20 cellular contexts compared by ENCODE assay signal in genomic region chr6:159092631-159093030, GRCh38. TPM values are rescaled to one million over a fixed set of nuclear protein-coding genes. Genes with fewer than 3 reads are reported as not detected.
DNase-seq lines count a peak whose midpoint lies in the region; ATAC-seq and TF ChIP-seq lines count a peak whose summit lies in the region.
"Had no signal": no experiment of that assay in that cellular context is flagged by ENCODE, and none has a peak within 500 bp of the region (broad histone marks: within the 10 kb centered on the region; RNA-seq: fewer than 3 reads in every experiment).

No MANE protein-coding gene starts in this region.

- no peaks in the 10 kb centered on the region for H4K20me1 ChIP-seq in PC-3 (ENCODE audit: low read length)

- H3K27ac ChIP-seq in PC-3 (ENCODE audit: low read length) = no peak overlapping the region
- H3K27ac ChIP-seq: RWPE1 had no signal

- no peak overlapping the region for H3K4me2 ChIP-seq in PC-3 (ENCODE audit: low read length)

- no peaks in the 10 kb centered on the region for H3F3A ChIP-seq in PC-3 (ENCODE audit: low read length, unreplicated experiment)

- no TSS peak for BruUV-seq in PC-3 (replicated peaks; lab: Mats Ljungman, UMichigan)

- intact Hi-C loops in activated CD8-positive, alpha-beta T cell treated with anti-CD3 and anti-CD28 coated beads for 36 hours (cut with micrococcal nuclease) = no loop called here
- intact Hi-C loops in sciatic nerve (cut with DNase I) = no loop called here
- intact Hi-C loops in PC-3 (cut with micrococcal nuclease) = no loop called here

- H3K27me3 ChIP-seq in PC-3 (ENCODE audit: low read length) = peaks cover 20% of the 10 kb centered on the region

- no peak overlapping the region for H3K4me3 Mint-ChIP-seq in activated CD8-positive, alpha-beta T cell treated with anti-CD3 and anti-CD28 coated beads, Interleukin-2, amount 10 ng/mL, durations not matched to agents 7 days and 5 days
- no peak overlapping the region for H3K4me3 Mint-ChIP-seq in activated CD8-positive, alpha-beta T cell treated with anti-CD3 and anti-CD28 coated beads for 36 hours
- H3K4me3 Mint-ChIP-seq: CD8-positive, alpha-beta T cell; nephron progenitor cell had no signal

- H3K4me1 Mint-ChIP-seq in activated CD8-positive, alpha-beta T cell treated with anti-CD3 and anti-CD28 coated beads, Interleukin-2, amount 10 ng/mL, durations not matched to agents 7 days and 5 days (ENCODE audit: low read depth) = peaks cover 54% of the 10 kb centered on the region
- H3K4me1 Mint-ChIP-seq in activated CD8-positive, alpha-beta T cell treated with anti-CD3 and anti-CD28 coated beads for 36 hours (ENCODE audit: low read depth) = peaks cover 78% of the 10 kb centered on the region

- POLR2A ChIA-PET in activated CD8-positive, alpha-beta T cell treated with anti-CD3 and anti-CD28 coated beads, Interleukin-2, amount 10 ng/mL, durations not matched to agents 7 days and 5 days (lab: Charles Lee) = interaction anchor here (1.5 to 19.7 kb wide), 4 partner anchors 9 to 52 kb away, joined by 8 to 361 read pairs (median 35); partner anchors contain the start of gene TAGAP
- POLR2A ChIA-PET in activated CD8-positive, alpha-beta T cell treated with anti-CD3 and anti-CD28 coated beads for 36 hours (lab: Charles Lee) = interaction anchor here (1.9 to 27.1 kb wide), 5 partner anchors 12 to 75 kb away, joined by 5 to 766 read pairs (median 172); partner anchors contain the start of gene TAGAP
- POLR2A ChIA-PET in PC-3 (lab: Charles Lee; ENCODE audit: unreplicated experiment) = no interaction called here

- no peaks in the 10 kb centered on the region for H3K9me2 ChIP-seq in PC-3 (replicated peaks; ENCODE audit: low read length)

- H3K36me3 ChIP-seq in PC-3 (ENCODE audit: low read depth, low read length) = no peaks in the 10 kb centered on the region

- DNase-seq in activated CD8-positive, alpha-beta T cell treated with anti-CD3 and anti-CD28 coated beads, Interleukin-2, amount 10 ng/mL, durations not matched to agents 7 days and 5 days = peak; percentile 18
- DNase-seq in activated CD8-positive, alpha-beta T cell treated with anti-CD3 and anti-CD28 coated beads for 36 hours = no peak
- DNase-seq in NOMO-1 treated with DMSO at 0.1 percent for 48 hours (lab: John Stamatoyannopoulos, UW; ENCODE audit: unreplicated experiment) (peak; percentile 89), cardiac fibroblast (ENCODE audit: low read depth in 2 of 2) (peak; percentile 2 to 9), sciatic nerve (ENCODE audit: low spot score) (no peak), NCI-H187 (lab: John Stamatoyannopoulos, UW) (no peak), PC-3 (no peak), NCI-H774 (lab: John Stamatoyannopoulos, UW) (no peak)
- DNase-seq: activated CD8-positive, alpha-beta memory T cell treated with anti-CD3 and anti-CD28 coated beads, Interleukin-2, amount 50 U/mL, for 4 hours; caudate nucleus; CD8-positive, alpha-beta T cell; DMS79 treated with DMSO at 0.1 percent for 48 hours; foreskin melanocyte; nephron progenitor cell; stimulated activated CD4-positive, alpha-beta T cell treated with anti-CD3 and anti-CD28 coated beads, Interleukin-12 subunit alpha, Interleukin-12 subunit beta, amount 100 ng/mL, for 4 hours; stimulated activated naive CD4-positive, alpha-beta T cell; T-helper 1 cell had no signal

- no peaks in the 10 kb centered on the region for H3K4me1 ChIP-seq in PC-3 (ENCODE audit: insufficient read depth, low read length)

- TF ChIP-seq CTCF in activated CD8-positive, alpha-beta T cell treated with anti-CD3 and anti-CD28 coated beads for 36 hours (IDR thresholded peaks at IDR 0.05) = no peak
- TF ChIP-seq CTCF in cardiac fibroblast (IDR thresholded peaks at IDR 0.05; ENCODE audit: low read depth, low read length) (no peak), PC-3 (conservative IDR thresholded peaks at IDR 0.05; ENCODE audit: low read depth, low read length) (no peak)

- ATAC-seq in activated CD8-positive, alpha-beta T cell treated with anti-CD3 and anti-CD28 coated beads, Interleukin-2, amount 10 ng/mL, durations not matched to agents 7 days and 5 days = no peak
- no peak for ATAC-seq in activated CD8-positive, alpha-beta T cell treated with anti-CD3 and anti-CD28 coated beads for 36 hours
- ATAC-seq in sciatic nerve (peak; percentile 77), PC-3 (no peak)
- ATAC-seq: CD8-positive, alpha-beta T cell; HepG2 had no signal

- H3K36me3 Mint-ChIP-seq in activated CD8-positive, alpha-beta T cell treated with anti-CD3 and anti-CD28 coated beads, Interleukin-2, amount 10 ng/mL, durations not matched to agents 7 days and 5 days (ENCODE audit: low read depth) = no peaks in the 10 kb centered on the region
- H3K36me3 Mint-ChIP-seq in activated CD8-positive, alpha-beta T cell treated with anti-CD3 and anti-CD28 coated beads for 36 hours (ENCODE audit: low read depth) = peaks cover 11% of the 10 kb centered on the region
- H3K36me3 Mint-ChIP-seq: CD8-positive, alpha-beta T cell had no signal

- H3K27me3 Mint-ChIP-seq in activated CD8-positive, alpha-beta T cell treated with anti-CD3 and anti-CD28 coated beads, Interleukin-2, amount 10 ng/mL, durations not matched to agents 7 days and 5 days (ENCODE audit: low read depth) = no peaks in the 10 kb centered on the region
- no peaks in the 10 kb centered on the region for H3K27me3 Mint-ChIP-seq in activated CD8-positive, alpha-beta T cell treated with anti-CD3 and anti-CD28 coated beads for 36 hours

- no peaks in the 10 kb centered on the region for H3K9me3 Mint-ChIP-seq in activated CD8-positive, alpha-beta T cell treated with anti-CD3 and anti-CD28 coated beads, Interleukin-2, amount 10 ng/mL, durations not matched to agents 7 days and 5 days (ENCODE audit: insufficient read depth)
- no peaks in the 10 kb centered on the region for H3K9me3 Mint-ChIP-seq in activated CD8-positive, alpha-beta T cell treated with anti-CD3 and anti-CD28 coated beads for 36 hours
- H3K9me3 Mint-ChIP-seq: CD8-positive, alpha-beta T cell; nephron progenitor cell had no signal

- no peaks in the 10 kb centered on the region for H3K79me2 ChIP-seq in PC-3 (ENCODE audit: low read length)

- H3K9me3 ChIP-seq in PC-3 (ENCODE audit: low read length) = no peaks in the 10 kb centered on the region

- no peak overlapping the region for H3K4me3 ChIP-seq in cardiac fibroblast (replicated peaks in 1 of 2; ENCODE audit: low read depth in 2 of 2, low read length in 2 of 2)
- no peak overlapping the region for H3K4me3 ChIP-seq in PC-3 (ENCODE audit: low read length)

- H3K9ac ChIP-seq in PC-3 (ENCODE audit: low read length) = no peak overlapping the region

- CTCF ChIA-PET in activated CD8-positive, alpha-beta T cell treated with anti-CD3 and anti-CD28 coated beads, Interleukin-2, amount 10 ng/mL, durations not matched to agents 7 days and 5 days (lab: Charles Lee) = interaction anchor here (0.9 to 18.9 kb wide), 7 partner anchors 11 to 80 kb away, joined by 3 to 522 read pairs (median 13); no protein-coding TSS in a partner anchor
- CTCF ChIA-PET in activated CD8-positive, alpha-beta T cell treated with anti-CD3 and anti-CD28 coated beads for 36 hours (lab: Charles Lee) = interaction anchor here (1.3 to 9.2 kb wide), 5 partner anchors 9 to 50 kb away, joined by 3 to 94 read pairs (median 7); partner anchors contain the start of gene TAGAP
- CTCF ChIA-PET in PC-3 (lab: Charles Lee) = no interaction called here

- H2AFZ ChIP-seq in PC-3 (ENCODE audit: low read length) = no peak overlapping the region

- H3K27ac Mint-ChIP-seq in activated CD8-positive, alpha-beta T cell treated with anti-CD3 and anti-CD28 coated beads, Interleukin-2, amount 10 ng/mL, durations not matched to agents 7 days and 5 days = no peak overlapping the region
- H3K27ac Mint-ChIP-seq in activated CD8-positive, alpha-beta T cell treated with anti-CD3 and anti-CD28 coated beads for 36 hours = no peak overlapping the region
- H3K27ac Mint-ChIP-seq: CD8-positive, alpha-beta T cell; nephron progenitor cell had no signal

RNA-seq across cellular contexts. Expression of gene TAGAP, which starts 47.8 kb away (rescaled TPM):
- total RNA-seq in activated CD8-positive, alpha-beta T cell treated with anti-CD3 and anti-CD28 coated beads, Interleukin-2, amount 10 ng/mL, durations not matched to agents 7 days and 5 days = 10 to 100 TPM; 64.5 to 67.0 TPM
- 100 to 1,000 TPM; 112 to 113 TPM for total RNA-seq in activated CD8-positive, alpha-beta T cell treated with anti-CD3 and anti-CD28 coated beads for 36 hours
- total RNA-seq in sciatic nerve (8.0 TPM), PC-3 (2014; rRNA removed) (not detected in 2 replicates)
- total RNA-seq: HepG2, pulmonary artery endothelial cell had no signal

Comparison
In these comparisons a context has a peak if more than half of its experiments do, and no peak if none do; other contexts are left out.
1. DNase-seq: peak in activated CD8-positive, alpha-beta T cell treated with anti-CD3 and anti-CD28 coated beads, Interleukin-2, amount 10 ng/mL, durations not matched to agents 7 days and 5 days (single experiment), NOMO-1 treated with DMSO at 0.1 percent for 48 hours (single experiment) and cardiac fibroblast (2 of 2); none in activated CD8-positive, alpha-beta T cell treated with anti-CD3 and anti-CD28 coated beads for 36 hours (single experiment), sciatic nerve (single experiment), NCI-H187 (0 of 2), PC-3 (single experiment) and NCI-H774 (single experiment).